Comparison of ENCODE assay signal across 1 cellular context in genomic region chr17:32286518-32286900, GRCh38.
TF ChIP-seq lines count a peak whose summit lies in the region.

No MANE protein-coding gene starts in this region.

TF ChIP-seq in H1, 55 proteins besides CTCF, POLR2A, EP300 and RAD21:
- no peak for TF ChIP-seq ATF3 (IDR thresholded peaks at IDR 0.05; ENCODE audit: insufficient read depth, low read depth, low read length)
- no peak for TF ChIP-seq CBX8 (IDR thresholded peaks at IDR 0.05; ENCODE audit: borderline replicate concordance, low read depth, low read length)
- TF ChIP-seq KDM5A (IDR thresholded peaks at IDR 0.05; ENCODE audit: low read length), result no peak
- TF ChIP-seq E2F6 (IDR thresholded peaks at IDR 0.05), result no peak
- TF ChIP-seq RXRA (IDR thresholded peaks at IDR 0.05; ENCODE audit: insufficient read depth, low read depth, low read length), result no peak
- no peak for TF ChIP-seq MAX (IDR thresholded peaks at IDR 0.05)
